ENCODE assay signal across 15 cellular contexts in genomic region chr19:46719629-46720515, GRCh38. TPM values are rescaled to one million over a fixed set of nuclear protein-coding genes. Genes with fewer than 3 reads are reported as not detected.
A peak's percentile ranks its signal among the peaks of the same experiment; 100 is the strongest.
DNase-seq lines count a peak whose midpoint lies in the region; ATAC-seq, FAIRE-seq and TF ChIP-seq lines count a peak whose summit lies in the region.
"Had no signal": no experiment of that assay in that cellular context is flagged by ENCODE, and none has a peak within 500 bp of the region (broad histone marks: within the 10 kb centered on the region; RNA-seq: fewer than 3 reads in every experiment).

No MANE protein-coding gene starts in this region.

- peaks cover 18 to 49% (median 45%) of the 10 kb centered on the region in 4 donors for H3K36me3 ChIP-seq in sigmoid colon

- H3K9me3 ChIP-seq in sigmoid colon = no peaks in the 10 kb centered on the region
- H3K9me3 ChIP-seq: mucosa of descending colon had no signal

- DNase-seq in NCI-H82 (lab: John Stamatoyannopoulos, UW) = peak; percentile 42
- DNase-seq in NCI-H82 treated with DMSO at 0.1 percent for 48 hours (lab: John Stamatoyannopoulos, UW; ENCODE audit: unreplicated experiment) = no peak
- DNase-seq in NB4 (ENCODE audit: low read depth) = peak; percentile 66
- no peak for DNase-seq in central memory CD8-positive, alpha-beta T cell (ENCODE audit: low spot score in 2 of 2)
- peak; percentile 67 for DNase-seq in sigmoid colon
- DNase-seq in NCI-H2029 (lab: John Stamatoyannopoulos, UW) = no peak
- no peak for DNase-seq in urothelium cell line (ENCODE audit: low spot score)
- DNase-seq in HEK293T (ENCODE audit: extremely low spot score) = no peak
- DNase-seq: activated T-cell treated with anti-CD3 and anti-CD28 coated beads for 4 hours, amygdala, mucosa of descending colon, NCI-H1436 treated with DMSO at 0.1 percent for 48 hours, NCI-H524 treated with DMSO at 0.1 percent for 48 hours had no signal

- ATAC-seq in central memory CD8-positive, alpha-beta T cell (replicated peaks; ENCODE audit: extremely low read depth, poor library complexity, severe bottlenecking) = no peak
- ATAC-seq: mucosa of descending colon had no signal

- intact Hi-C loops in sigmoid colon (cut with DNase I) = no loop called here

- no peak for TF ChIP-seq POLR2A in NB4 (IDR thresholded peaks at IDR 0.05; ENCODE audit: extremely low read depth, insufficient read length)
- no peak for TF ChIP-seq POLR2A in sigmoid colon (IDR thresholded peaks at IDR 0.05)

- TF ChIP-seq EP300 in sigmoid colon (IDR thresholded peaks at IDR 0.05) = no peak

- CTCF ChIA-PET in HEK293T (lab: Yijun Ruan, JAX) = interaction anchor here (1.4 kb wide), 1 partner anchor 10 kb away, joined by 5 read pairs; no protein-coding TSS in a partner anchor

- no peaks in the 10 kb centered on the region for H3K27me3 Mint-ChIP-seq in central memory CD8-positive, alpha-beta T cell

- FAIRE-seq in urothelium cell line (lab: Jason Lieb, UNC) = no peak
- FAIRE-seq: D721Med had no signal

- H3K36me3 Mint-ChIP-seq in central memory CD8-positive, alpha-beta T cell (ENCODE audit: insufficient read depth) = peaks cover 27% of the 10 kb centered on the region

- 79 to 80% methylated on average over 25 of the region's 25 CpGs for WGBS in sigmoid colon, 2 donors

- H3K9me3 Mint-ChIP-seq in central memory CD8-positive, alpha-beta T cell = no peaks in the 10 kb centered on the region

- peak overlapping the region in 1 of 4 donors; percentile 18 for H3K27ac ChIP-seq in sigmoid colon
- H3K27ac ChIP-seq: 22Rv1 had no signal

- POLR2A ChIA-PET in HEK293T (lab: Yijun Ruan, JAX) = interaction anchor here (0.9 kb wide), 1 partner anchor 328 kb away, joined by 3 read pairs; no protein-coding TSS in a partner anchor

- H3K4me3 Mint-ChIP-seq in central memory CD8-positive, alpha-beta T cell = no peak overlapping the region

- H3K27me3 ChIP-seq in sigmoid colon = no peaks in the 10 kb centered on the region

- H3K4me1 ChIP-seq in sigmoid colon = peaks cover 0 to 30% (median 22%) of the 10 kb centered on the region in 4 donors

- H3K27ac Mint-ChIP-seq in central memory CD8-positive, alpha-beta T cell (ENCODE audit: low read depth) = peak overlapping the region; percentile 18

- peaks cover 56% of the 10 kb centered on the region for H3K4me1 Mint-ChIP-seq in central memory CD8-positive, alpha-beta T cell

- H3K4me3 ChIP-seq in NB4 (ENCODE audit: low read depth, low read length) = no peak overlapping the region
- H3K4me3 ChIP-seq in sigmoid colon = no peak overlapping the region
- H3K4me3 ChIP-seq: mucosa of descending colon had no signal

- no peak for TF ChIP-seq CTCF in NB4 (IDR thresholded peaks at IDR 0.05; ENCODE audit: low read depth, low read length)
- no peak for TF ChIP-seq CTCF in sigmoid colon (IDR thresholded peaks at IDR 0.05)

TF ChIP-seq in HEK293T, 16 proteins besides CTCF, POLR2A, EP300 and RAD21:
- TF ChIP-seq SP1 (IDR thresholded peaks at IDR 0.05) = no peak
- TF ChIP-seq ZNF384 (IDR thresholded peaks at IDR 0.05) = no peak
- no peak for TF ChIP-seq FOXK2 (IDR thresholded peaks at IDR 0.05)
- no peak for TF ChIP-seq BHLHE40 (IDR thresholded peaks at IDR 0.05; ENCODE audit: borderline replicate concordance)
- no peak for TF ChIP-seq HDGF (IDR thresholded peaks at IDR 0.05; ENCODE audit: borderline replicate concordance)
- TF ChIP-seq FOXM1 (IDR thresholded peaks at IDR 0.05; ENCODE audit: borderline replicate concordance) = no peak
- TF ChIP-seq NFRKB (IDR thresholded peaks at IDR 0.05) = no peak
- TF ChIP-seq TARDBP (IDR thresholded peaks at IDR 0.05) = no peak
- no peak for TF ChIP-seq ELF4 (IDR thresholded peaks at IDR 0.05)
- no peak for TF ChIP-seq L3MBTL2 (conservative IDR thresholded peaks at IDR 0.05)
- TF ChIP-seq LEF1 (IDR thresholded peaks at IDR 0.05; ENCODE audit: borderline replicate concordance) = no peak
- no peak for TF ChIP-seq ARNT (IDR thresholded peaks at IDR 0.05)
- no peak for TF ChIP-seq SUZ12 (IDR thresholded peaks at IDR 0.05)
- TF ChIP-seq CTBP1 (IDR thresholded peaks at IDR 0.05; ENCODE audit: borderline replicate concordance) = no peak
- no peak for TF ChIP-seq FOXA1 (IDR thresholded peaks at IDR 0.05)

RNA-seq across cellular contexts. Expression of gene PRKD2, which starts 3.0 kb away (rescaled TPM):
- total RNA-seq in sigmoid colon = 10 to 100 TPM; 14.7 to 33.8 (median 16.7) TPM
- polyA plus RNA-seq in sigmoid colon = 10 to 100 TPM; 18.6 to 51.7 (median 32.6) TPM

RNA-seq across cellular contexts. Expression of gene FKRP, which starts 26.0 kb away (rescaled TPM):
- 10 to 100 TPM; 15.0 to 31.0 (median 15.7) TPM for total RNA-seq in sigmoid colon
- polyA plus RNA-seq in sigmoid colon = 10 to 100 TPM in 1 of 3 donors, 1 to 10 TPM in 2; 1.4 to 11.9 (median 3.6) TPM

RNA-seq across cellular contexts. Expression of gene STRN4, which starts 26.4 kb away (rescaled TPM):
- total RNA-seq in sigmoid colon = 10 to 100 TPM; 42.5 to 62.6 (median 49.7) TPM
- 10 to 100 TPM; 45.0 to 63.4 (median 51.8) TPM for polyA plus RNA-seq in sigmoid colon

RNA-seq across cellular contexts. Expression of gene DACT3, which starts 58.9 kb away (rescaled TPM):
- total RNA-seq in sigmoid colon = 10 to 100 TPM; 23.7 to 87.2 (median 48.6) TPM
- polyA plus RNA-seq in sigmoid colon = 1 to 10 TPM in 2 of 3 donors, under 1 TPM in 1; 0.46 to 2.9 (median 1.8) TPM

Comparison
In these comparisons a context has a peak if more than half of its experiments do, and no peak if none do; other contexts are left out.
1. DNase-seq: peak in NCI-H82 (single experiment), NB4 (single experiment) and sigmoid colon (single experiment); none in NCI-H82 treated with DMSO at 0.1 percent for 48 hours (single experiment), central memory CD8-positive, alpha-beta T cell (0 of 2), NCI-H2029 (single experiment), urothelium cell line (single experiment) and HEK293T (single experiment).